Comparison of ENCODE assay signal across 1 cellular context in genomic region chr15:101725073-101725472, GRCh38.
TF ChIP-seq lines count a peak whose summit lies in the region.

No MANE protein-coding gene starts in this region.

TF ChIP-seq in HepG2, 621 proteins besides CTCF, POLR2A, EP300 and RAD21:
- TF ChIP-seq PAF1 (CRISPR knock-in tag; IDR thresholded peaks at IDR 0.05): no peak
- no peak for TF ChIP-seq ZNF576 (CRISPR knock-in tag; IDR thresholded peaks at IDR 0.05)
- no peak for TF ChIP-seq ZNF451 (CRISPR knock-in tag; IDR thresholded peaks at IDR 0.05)
- no peak for TF ChIP-seq FLYWCH1 (CRISPR knock-in tag; IDR thresholded peaks at IDR 0.05)
- no peak for TF ChIP-seq YEATS4 (CRISPR knock-in tag; IDR thresholded peaks at IDR 0.05; ENCODE audit: borderline replicate concordance)
- TF ChIP-seq ZNF550 (CRISPR knock-in tag; IDR thresholded peaks at IDR 0.05; ENCODE audit: borderline replicate concordance): no peak
- no peak for TF ChIP-seq ZSCAN29 (CRISPR knock-in tag; conservative IDR thresholded peaks at IDR 0.05)
